1 cellular context compared by ENCODE assay signal in genomic region chr20:45346851-45347250, GRCh38.
TF ChIP-seq lines count a peak whose summit lies in the region.

No MANE protein-coding gene starts in this region.

TF ChIP-seq in GM23338, 12 proteins besides CTCF, POLR2A, EP300 and RAD21 (continued from another document):
- TF ChIP-seq ETS1 (IDR thresholded peaks at IDR 0.05): no peak
- TF ChIP-seq EZH2 (IDR thresholded peaks at IDR 0.05; ENCODE audit: low read depth, unreplicated experiment): no peak
- no peak for TF ChIP-seq REST (IDR thresholded peaks at IDR 0.05; ENCODE audit: unreplicated experiment)
- TF ChIP-seq JUNB (IDR thresholded peaks at IDR 0.05; ENCODE audit: unreplicated experiment): no peak
- TF ChIP-seq EZH2phosphoT487 (IDR thresholded peaks at IDR 0.05; ENCODE audit: unreplicated experiment): no peak
- TF ChIP-seq CREB1 (CRISPR knock-in tag; IDR thresholded peaks at IDR 0.05; ENCODE audit: low read depth): no peak
- no peak for TF ChIP-seq ZNF114 (CRISPR knock-in tag; IDR thresholded peaks at IDR 0.05)
- TF ChIP-seq NANOG (IDR thresholded peaks at IDR 0.05; ENCODE audit: borderline replicate concordance): no peak
- TF ChIP-seq ZNF462 (CRISPR knock-in tag; IDR thresholded peaks at IDR 0.05): no peak
